In the genomic region with DNA sequence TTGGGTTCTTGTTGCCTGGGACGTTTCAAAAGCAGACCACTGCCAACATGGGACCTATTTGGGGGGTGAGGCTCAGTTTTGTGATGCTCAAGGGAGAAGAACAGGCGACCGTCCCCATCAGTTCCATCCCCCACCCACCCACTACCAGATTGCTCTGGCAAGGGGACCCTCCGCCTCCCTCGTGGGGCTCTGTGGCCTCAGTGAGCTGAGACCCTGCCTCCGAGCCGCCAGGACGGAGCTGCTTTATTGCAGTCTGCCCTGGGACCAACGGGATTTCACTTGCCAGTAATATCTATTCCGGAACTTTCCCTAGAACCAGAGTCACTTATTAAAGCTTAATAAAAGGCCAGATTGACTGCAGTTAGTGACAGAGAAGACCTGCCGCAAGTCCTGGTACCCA, we compare ENCODE assay signal across 14 cellular contexts.
"Had no signal": no experiment of that assay in that cellular context is flagged by ENCODE, and none has a peak within 500 bp of the region (broad histone marks: within the 10 kb centered on the region; RNA-seq: fewer than 3 reads in every experiment).

No MANE protein-coding gene starts in this region.

- H3K9me3 ChIP-seq: body of pancreas, thyroid gland had no signal

- H3K27me3 ChIP-seq: body of pancreas, thyroid gland had no signal

- H3K27ac Mint-ChIP-seq: activated T-helper 2 cell treated with anti-CD3 and anti-CD28 coated beads, Interferon-gamma antibody, Interleukin-2, Interleukin-4, amounts not matched to agents 10 μg/mL and 5 μg/mL and 100 μg/mL, durations not matched to agents 14 hours and 24 hours and 36 hours; stimulated activated effector memory CD8-positive, alpha-beta T cell treated with anti-CD3 and anti-CD28 coated beads, Interleukin-12 subunit alpha, Interleukin-12 subunit beta, amount 100 ng/mL, for 72 hours; WTC11 had no signal

- DNase-seq: activated CD4-positive, alpha-beta T cell treated with anti-CD3 and anti-CD28 coated beads for 48 hours; activated naive CD4-positive, alpha-beta T cell treated with anti-CD3 and anti-CD28 coated beads, Interleukin-2, amount 50 U/mL, for 16 hours; body of pancreas; central memory CD4-positive, alpha-beta T cell; effector CD8-positive, alpha-beta T cell; foreskin melanocyte; head of caudate nucleus; kidney glomerular epithelial cell; T-helper 2 cell; thyroid gland had no signal

- H2AFZ ChIP-seq: parathyroid adenoma had no signal

- H3K4me3 ChIP-seq: body of pancreas, thyroid gland had no signal

- H3K27ac ChIP-seq: body of pancreas, parathyroid adenoma, thyroid gland had no signal

- H3K36me3 ChIP-seq: thyroid gland had no signal

- H3K4me3 Mint-ChIP-seq: stimulated activated effector memory CD8-positive, alpha-beta T cell treated with anti-CD3 and anti-CD28 coated beads, Interleukin-12 subunit alpha, Interleukin-12 subunit beta, amount 100 ng/mL, for 72 hours; WTC11 had no signal

- H3K9me3 Mint-ChIP-seq: activated T-helper 2 cell treated with anti-CD3 and anti-CD28 coated beads, Interferon-gamma antibody, Interleukin-2, Interleukin-4, amounts not matched to agents 10 μg/mL and 5 μg/mL and 100 μg/mL, durations not matched to agents 14 hours and 24 hours and 36 hours; stimulated activated effector memory CD8-positive, alpha-beta T cell treated with anti-CD3 and anti-CD28 coated beads, Interleukin-12 subunit alpha, Interleukin-12 subunit beta, amount 100 ng/mL, for 72 hours; WTC11 had no signal

- H3K36me3 Mint-ChIP-seq: stimulated activated effector memory CD8-positive, alpha-beta T cell treated with anti-CD3 and anti-CD28 coated beads, Interleukin-12 subunit alpha, Interleukin-12 subunit beta, amount 100 ng/mL, for 72 hours; WTC11 had no signal

- H3K9ac ChIP-seq: parathyroid adenoma had no signal

- H3K79me2 ChIP-seq: parathyroid adenoma had no signal

- H3K4me1 ChIP-seq: body of pancreas, parathyroid adenoma, thyroid gland had no signal

- ATAC-seq: body of pancreas; stimulated activated effector memory CD8-positive, alpha-beta T cell treated with anti-CD3 and anti-CD28 coated beads, Interleukin-12 subunit alpha, Interleukin-12 subunit beta, amount 100 ng/mL, for 72 hours; WTC11 had no signal
